In the genomic region with DNA sequence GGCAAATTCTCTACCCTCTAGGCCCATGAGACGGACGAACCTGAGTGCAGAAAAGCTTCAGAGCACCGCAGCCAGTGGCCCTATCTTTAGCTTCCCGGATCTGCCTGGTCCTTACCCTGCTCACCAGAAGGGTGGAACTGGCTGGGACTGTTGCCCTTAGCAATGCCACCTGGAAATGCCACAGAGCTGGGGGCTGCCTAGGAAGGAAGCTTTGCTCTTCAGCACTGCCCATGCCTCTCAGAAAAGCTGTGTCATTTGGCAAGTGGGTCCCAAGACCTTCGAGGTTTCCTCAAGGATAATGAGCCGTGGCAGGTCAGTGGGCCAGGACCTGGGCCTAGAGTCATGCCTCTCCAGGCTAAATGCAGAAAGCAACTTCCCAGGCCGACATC, we compare ENCODE assay signal across 18 cellular contexts. TPM values are rescaled to one million over a fixed set of nuclear protein-coding genes. Genes with fewer than 3 reads are reported as not detected.
DNase-seq lines count a peak whose midpoint lies in the region; ATAC-seq and TF ChIP-seq lines count a peak whose summit lies in the region.
"Had no signal": no experiment of that assay in that cellular context is flagged by ENCODE, and none has a peak within 500 bp of the region (broad histone marks: within the 10 kb centered on the region; RNA-seq: fewer than 3 reads in every experiment).

No MANE protein-coding gene starts in this region.

- H3K4me3 Mint-ChIP-seq in activated CD8-positive, alpha-beta T cell treated with anti-CD3 and anti-CD28 coated beads, Interleukin-2, amount 10 ng/mL, durations not matched to agents 7 days and 5 days: no peak overlapping the region
- H3K4me3 Mint-ChIP-seq: activated CD8-positive, alpha-beta T cell treated with anti-CD3 and anti-CD28 coated beads for 36 hours; immature natural killer cell; naive B cell had no signal

- ATAC-seq in left colon: peak; percentile 7
- ATAC-seq in activated CD8-positive, alpha-beta T cell treated with anti-CD3 and anti-CD28 coated beads, Interleukin-2, amount 10 ng/mL, durations not matched to agents 7 days and 5 days: no peak
- ATAC-seq in GM18505 (IDR thresholded peaks at IDR 0.05; ENCODE audit: unreplicated experiment): no peak
- ATAC-seq: activated CD8-positive, alpha-beta T cell treated with anti-CD3 and anti-CD28 coated beads for 36 hours had no signal

- H3K27ac Mint-ChIP-seq in activated CD8-positive, alpha-beta T cell treated with anti-CD3 and anti-CD28 coated beads, Interleukin-2, amount 10 ng/mL, durations not matched to agents 7 days and 5 days: no peak overlapping the region
- H3K27ac Mint-ChIP-seq: activated CD8-positive, alpha-beta T cell treated with anti-CD3 and anti-CD28 coated beads for 36 hours; immature natural killer cell had no signal

- peaks cover 0 to 12% of the 10 kb centered on the region in 2 donors for H3K27me3 ChIP-seq in Peyer's patch
- H3K27me3 ChIP-seq in skeletal muscle tissue (ENCODE audit: control insufficient read depth in 3 of 3, insufficient read depth in 3 of 3, low read length in 3 of 3): peaks cover 7 to 19% (median 15%) of the 10 kb centered on the region in 3 donors
- H3K27me3 ChIP-seq: testis had no signal

- H3K4me1 ChIP-seq in Peyer's patch (peaks cover 0 to 24% (median 11%) of the 10 kb centered on the region in 4 donors), skeletal muscle tissue (ENCODE audit: control insufficient read depth in 3 of 3, insufficient read depth in 3 of 3, low read length in 3 of 3) (peaks cover 42 to 58% (median 46%) of the 10 kb centered on the region in 3 donors)

- H3K36me3 Mint-ChIP-seq in activated CD8-positive, alpha-beta T cell treated with anti-CD3 and anti-CD28 coated beads, Interleukin-2, amount 10 ng/mL, durations not matched to agents 7 days and 5 days (ENCODE audit: low read depth): peaks cover 7% of the 10 kb centered on the region

- POLR2A ChIA-PET in activated CD8-positive, alpha-beta T cell treated with anti-CD3 and anti-CD28 coated beads, Interleukin-2, amount 10 ng/mL, durations not matched to agents 7 days and 5 days (lab: Charles Lee): no interaction called here

- CTCF ChIA-PET in activated CD8-positive, alpha-beta T cell treated with anti-CD3 and anti-CD28 coated beads, Interleukin-2, amount 10 ng/mL, durations not matched to agents 7 days and 5 days (lab: Charles Lee): interaction anchor here (0.9 to 2.4 kb wide), 4 partner anchors 16 to 495 kb away, joined by 3 to 13 read pairs (median 4); no protein-coding TSS in a partner anchor

- peaks cover 56% of the 10 kb centered on the region for H3K27me3 Mint-ChIP-seq in activated CD8-positive, alpha-beta T cell treated with anti-CD3 and anti-CD28 coated beads, Interleukin-2, amount 10 ng/mL, durations not matched to agents 7 days and 5 days (ENCODE audit: low read depth)

- TF ChIP-seq POLR2A in Peyer's patch (IDR thresholded peaks at IDR 0.05): no peak
- no peak for TF ChIP-seq POLR2A in GM18505 (IDR thresholded peaks at IDR 0.05; ENCODE audit: borderline replicate concordance, extremely low read depth, insufficient read depth, insufficient read length)

- H3K36me3 ChIP-seq in Peyer's patch (no peaks in the 10 kb centered on the region), skeletal muscle tissue (ENCODE audit: control insufficient read depth in 3 of 3, insufficient read depth in 3 of 3, low read length in 3 of 3) (no peaks in the 10 kb centered on the region)
- H3K36me3 ChIP-seq: adrenal gland had no signal

- no peaks in the 10 kb centered on the region for H3K9me3 Mint-ChIP-seq in activated CD8-positive, alpha-beta T cell treated with anti-CD3 and anti-CD28 coated beads, Interleukin-2, amount 10 ng/mL, durations not matched to agents 7 days and 5 days (ENCODE audit: insufficient read depth)
- H3K9me3 Mint-ChIP-seq: activated CD8-positive, alpha-beta T cell treated with anti-CD3 and anti-CD28 coated beads for 36 hours had no signal

- H3K4me3 ChIP-seq in Peyer's patch (peak overlapping the region in 2 of 4 donors; percentile 34 to 84), skeletal muscle tissue (ENCODE audit: low read length in 3 of 3) (peak overlapping the region; percentile 48 to 84 (median 81))
- H3K4me3 ChIP-seq: adrenal gland, PC-9, testis had no signal

- H3K9ac ChIP-seq in skeletal muscle tissue (ENCODE audit: low read depth in 1 of 3, low read length in 3 of 3): peak overlapping the region; percentile 58 to 97 (median 69)

- TF ChIP-seq CTCF in Peyer's patch (IDR thresholded peaks at IDR 0.05): no peak

- intact Hi-C loops in left colon (cut with DNase I, micrococcal nuclease): loop anchor here in 1 of 2 donors (10.0 kb wide), 1 partner anchor 1322 kb away; no protein-coding TSS in a partner anchor

- peaks cover 15% of the 10 kb centered on the region for H3K4me1 Mint-ChIP-seq in activated CD8-positive, alpha-beta T cell treated with anti-CD3 and anti-CD28 coated beads, Interleukin-2, amount 10 ng/mL, durations not matched to agents 7 days and 5 days (ENCODE audit: low read depth)

- H3K9me3 ChIP-seq in Peyer's patch (no peaks in the 10 kb centered on the region), skeletal muscle tissue (ENCODE audit: control insufficient read depth in 3 of 3, low read length in 3 of 3) (no peaks in the 10 kb centered on the region)
- H3K9me3 ChIP-seq: adrenal gland, testis had no signal

- H3K27ac ChIP-seq in Peyer's patch (peak overlapping the region in 2 of 4 donors; percentile 85 to 88), skeletal muscle tissue (ENCODE audit: low read depth, low read length) (peak overlapping the region; percentile 84)
- H3K27ac ChIP-seq: 22Rv1, adrenal gland, PC-9, testis had no signal

- DNase-seq in NCI-H748 (lab: John Stamatoyannopoulos, UW; ENCODE audit: unreplicated experiment) (peak; percentile 5), NCI-H748 treated with DMSO at 0.1 percent for 48 hours (lab: John Stamatoyannopoulos, UW) (no peak), Peyer's patch (peak in 2 of 3 donors; percentile 46 to 58), left colon (peak; percentile 29 to 31), NOMO-1 (lab: John Stamatoyannopoulos, UW; ENCODE audit: unreplicated experiment in 2 of 2) (no peak)
- DNase-seq in activated CD8-positive, alpha-beta T cell treated with anti-CD3 and anti-CD28 coated beads, Interleukin-2, amount 10 ng/mL, durations not matched to agents 7 days and 5 days: no peak
- DNase-seq: activated CD8-positive, alpha-beta T cell treated with anti-CD3 and anti-CD28 coated beads for 36 hours; Calu3; immature natural killer cell; MM.1S; naive B cell; PC-9; testis had no signal

RNA-seq across cellular contexts. Expression of a gene that starts 2.2 kb away (rescaled TPM):
- total RNA-seq in Peyer's patch (10 to 100 TPM; 15.7 to 28.4 (median 19.8) TPM), left colon (10 to 100 TPM; 23.4 to 30.0 TPM), skeletal muscle tissue (13.6 TPM)
- not detected for total RNA-seq in activated CD8-positive, alpha-beta T cell treated with anti-CD3 and anti-CD28 coated beads, Interleukin-2, amount 10 ng/mL, durations not matched to agents 7 days and 5 days
- total RNA-seq: activated CD8-positive, alpha-beta T cell treated with anti-CD3 and anti-CD28 coated beads for 36 hours; PC-9 had no signal

RNA-seq across cellular contexts. Expression of a gene that starts 8.7 kb away (rescaled TPM):
- total RNA-seq in Peyer's patch (not detected), left colon (1 to 10 TPM; 3.1 to 6.1 TPM), skeletal muscle tissue (2.1 TPM)
- total RNA-seq in activated CD8-positive, alpha-beta T cell treated with anti-CD3 and anti-CD28 coated beads, Interleukin-2, amount 10 ng/mL, durations not matched to agents 7 days and 5 days: not detected
- total RNA-seq: fibroblast of lung had no signal

RNA-seq across cellular contexts. Expression of a gene that starts 11.0 kb away (rescaled TPM):
- total RNA-seq in Peyer's patch (10 to 100 TPM; 25.7 to 71.2 (median 46.1) TPM), left colon (10 to 100 TPM; 18.0 to 28.6 TPM), skeletal muscle tissue (7.8 TPM)
- total RNA-seq in activated CD8-positive, alpha-beta T cell treated with anti-CD3 and anti-CD28 coated beads, Interleukin-2, amount 10 ng/mL, durations not matched to agents 7 days and 5 days: not detected
- total RNA-seq: activated CD8-positive, alpha-beta T cell treated with anti-CD3 and anti-CD28 coated beads for 36 hours; fibroblast of lung had no signal

RNA-seq across cellular contexts. Expression of a gene that starts 19.9 kb away (rescaled TPM):
- 10 to 100 TPM in 1 of 4 donors, 1 to 10 TPM in 3; 3.3 to 11.8 (median 5.7) TPM for total RNA-seq in Peyer's patch
- total RNA-seq in left colon: 10 to 100 TPM; 30.2 to 38.9 TPM
- 1.6 TPM for total RNA-seq in skeletal muscle tissue
- not detected for total RNA-seq in activated CD8-positive, alpha-beta T cell treated with anti-CD3 and anti-CD28 coated beads, Interleukin-2, amount 10 ng/mL, durations not matched to agents 7 days and 5 days
- total RNA-seq: activated CD8-positive, alpha-beta T cell treated with anti-CD3 and anti-CD28 coated beads for 36 hours; Calu3; PC-9 had no signal

RNA-seq across cellular contexts. Expression of a gene that starts 23.6 kb away (rescaled TPM):
- total RNA-seq in Peyer's patch (not detected), left colon (10 to 100 TPM; 35.2 to 39.4 TPM), skeletal muscle tissue (0.52 TPM)
- total RNA-seq in activated CD8-positive, alpha-beta T cell treated with anti-CD3 and anti-CD28 coated beads, Interleukin-2, amount 10 ng/mL, durations not matched to agents 7 days and 5 days: not detected
- total RNA-seq: activated CD8-positive, alpha-beta T cell treated with anti-CD3 and anti-CD28 coated beads for 36 hours; fibroblast of lung; testis had no signal

Comparison
In these comparisons a context has a peak if more than half of its experiments do, and no peak if none do; other contexts are left out.
1. DNase-seq: peak in NCI-H748 (single experiment), Peyer's patch (2 of 3) and left colon (2 of 2); none in NCI-H748 treated with DMSO at 0.1 percent for 48 hours (single experiment), activated CD8-positive, alpha-beta T cell treated with anti-CD3 and anti-CD28 coated beads, Interleukin-2, amount 10 ng/mL, durations not matched to agents 7 days and 5 days (single experiment) and NOMO-1 (0 of 2).
2. RNA of a gene that starts 2.2 kb away (total RNA-seq): 23.4 to 30.0 TPM in left colon, 15.7 to 28.4 TPM in Peyer's patch and 13.6 TPM in skeletal muscle tissue (single experiment); not detected in activated CD8-positive, alpha-beta T cell treated with anti-CD3 and anti-CD28 coated beads, Interleukin-2, amount 10 ng/mL, durations not matched to agents 7 days and 5 days; every median in the first group is over 10 times any median in the second.